In the genomic region with DNA sequence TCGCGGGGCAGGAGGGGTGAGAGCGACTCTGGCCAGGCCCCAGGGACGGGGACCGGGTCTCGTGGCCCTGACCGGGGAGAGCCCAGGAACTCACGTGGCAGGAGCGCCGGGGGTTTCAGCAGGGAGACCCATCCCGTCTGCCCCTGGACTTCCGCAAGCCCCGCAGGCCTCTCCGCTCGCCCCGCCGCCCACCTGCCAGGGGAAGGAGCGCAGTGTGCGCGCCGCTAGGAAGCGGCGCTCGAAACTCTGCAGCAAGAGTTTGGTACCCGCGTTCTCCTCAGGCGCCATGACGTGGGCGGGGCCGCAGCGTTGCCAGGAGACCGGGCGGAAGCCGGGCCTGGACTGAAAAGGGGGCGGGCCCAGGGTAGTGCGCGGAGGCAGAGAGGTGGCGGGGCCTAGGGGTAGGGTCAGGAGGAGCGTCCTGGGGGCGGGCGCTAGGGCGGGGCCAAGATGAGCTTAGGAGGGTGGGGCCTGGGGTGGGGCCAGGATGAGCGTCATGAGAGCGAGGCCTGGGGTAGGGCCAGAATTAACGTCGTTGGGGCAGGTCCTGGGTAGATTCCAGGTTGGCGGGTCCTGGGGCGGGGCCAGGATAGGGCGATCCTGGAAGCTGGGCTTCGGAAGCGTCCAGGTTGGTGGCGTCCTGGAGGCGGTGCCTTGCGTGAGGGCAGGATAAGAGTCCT, we compare ENCODE assay signal across 8 cellular contexts. TPM values are rescaled to one million over a fixed set of nuclear protein-coding genes. Genes with fewer than 3 reads are reported as not detected.
DNase-seq lines count a peak whose midpoint lies in the region; TF ChIP-seq lines count a peak whose summit lies in the region.

No MANE protein-coding gene starts in this region.

- peak overlapping the region; percentile 100 for H3K4me3 Mint-ChIP-seq in neural crest cell

- TF ChIP-seq POLR2A in stomach (IDR thresholded peaks at IDR 0.05), result no peak

- 0 to 1% (median 0%) methylated on average over 47 to 54 of the region's 54 CpGs for WGBS in stomach, 5 donors

- peak overlapping the region; percentile 99 for H3K27ac Mint-ChIP-seq in neural crest cell (ENCODE audit: unreplicated experiment)

- H3K36me3 ChIP-seq in ES-I3 (ENCODE audit: insufficient read depth, low read length), result no peaks in the 10 kb centered on the region
- no peaks in the 10 kb centered on the region for H3K36me3 ChIP-seq in HAP-1 (replicated peaks)
- peaks cover 9% of the 10 kb centered on the region for H3K36me3 ChIP-seq in MG63
- H3K36me3 ChIP-seq in stomach, result peaks cover 0 to 5% (median 0%) of the 10 kb centered on the region in 4 donors

- no peak for TF ChIP-seq EP300 in stomach (IDR thresholded peaks at IDR 0.05)

- no peaks in the 10 kb centered on the region for H3K27me3 Mint-ChIP-seq in neural crest cell (ENCODE audit: low read depth)

- H3K9me3 ChIP-seq in ES-I3 (ENCODE audit: control insufficient read depth, insufficient read depth, low read length) (no peaks in the 10 kb centered on the region), HAP-1 (no peaks in the 10 kb centered on the region), MG63 (no peaks in the 10 kb centered on the region), stomach (no peaks in the 10 kb centered on the region)

- TF ChIP-seq CTCF in fibroblast of villous mesenchyme (IDR thresholded peaks at IDR 0.05; ENCODE audit: insufficient read depth, low read depth, low read length) (no peak), neural crest cell (conservative IDR thresholded peaks at IDR 0.05) (no peak), stomach (IDR thresholded peaks at IDR 0.05) (no peak)

- peak overlapping the region; percentile 84 to 92 (median 85) for H3K27ac ChIP-seq in stomach

- peak overlapping the region; percentile 77 for H3K4me3 ChIP-seq in HAP-1
- peak overlapping the region; percentile 88 for H3K4me3 ChIP-seq in MG63
- peak overlapping the region; percentile 73 for H3K4me3 ChIP-seq in fibroblast of villous mesenchyme (ENCODE audit: low read depth, low read length)
- H3K4me3 ChIP-seq in stomach, result peak overlapping the region; percentile 79 to 94 (median 82)

- no peaks in the 10 kb centered on the region for H3K9me3 Mint-ChIP-seq in neural crest cell

- H3K4me1 Mint-ChIP-seq in neural crest cell, result peaks cover 28% of the 10 kb centered on the region

- in situ Hi-C loops in HAP-1 (cut with MboI; ENCODE audit: low sequenced_read_pairs), result no loop called here

- H3K4me1 ChIP-seq in ES-I3 (ENCODE audit: insufficient read depth, low read length) (no peaks in the 10 kb centered on the region), HAP-1 (no peaks in the 10 kb centered on the region; the same call in 1 of the 2 replicates), stomach (peaks cover 6 to 19% (median 12%) of the 10 kb centered on the region in 4 donors)

- DNase-seq in HAP-1 (ENCODE audit: low spot score in 2 of 2), result peak; percentile 92 to 100
- peak; percentile 99 for DNase-seq in MG63
- peak; percentile 95 to 98 for DNase-seq in SHP77 (lab: John Stamatoyannopoulos, UW)
- DNase-seq in activated gamma-delta T cell treated with Interleukin-2 at 50 U/mL for 16 hours, result peak; percentile 99
- DNase-seq in fibroblast of villous mesenchyme (ENCODE audit: low read depth), result peak; percentile 99
- peak; percentile 95 for DNase-seq in neural crest cell (ENCODE audit: low read depth, low spot score)
- DNase-seq in stomach, result peak; percentile 99

- peaks cover 2% of the 10 kb centered on the region for H3K36me3 Mint-ChIP-seq in neural crest cell (ENCODE audit: low read depth)

- intact Hi-C loops in stomach (cut with DNase I; ENCODE audit: low total_unique reads), result no loop called here

- peak overlapping the region; percentile 63; the same call in 1 of the 2 replicates for H3K9ac ChIP-seq in ES-I3 (ENCODE audit: low read depth, low read length)

- H3K27me3 ChIP-seq in HAP-1 (ENCODE audit: low read depth) (no peaks in the 10 kb centered on the region), MG63 (no peaks in the 10 kb centered on the region), stomach (no peaks in the 10 kb centered on the region)

RNA-seq across cellular contexts. Expression of a gene that starts 29.7 kb away (rescaled TPM):
- not detected in 2 replicates for total RNA-seq in MG63 (2014; rRNA removed; shearing (Covaris generic); ENCODE audit: low replicate concordance)
- total RNA-seq in fibroblast of villous mesenchyme, result 0.86 TPM in 1 of 2 replicates, not detected in the other
- total RNA-seq in neural crest cell, result 1.4 and 1.6 TPM in 2 replicates
- total RNA-seq in stomach, result not detected
- not detected for polyA plus RNA-seq in stomach

Comparison
In these comparisons a context has a peak if more than half of its experiments do, and no peak if none do; other contexts are left out.
1. Peak in every context shown above with its lines: DNase-seq, H3K4me3 ChIP-seq and H3K27ac ChIP-seq.